Comparison of ENCODE assay signal across 25 cellular contexts in genomic region chr1:219273088-219273686, GRCh38.
"Had no signal": no experiment of that assay in that cellular context is flagged by ENCODE, and none has a peak within 500 bp of the region (broad histone marks: within the 10 kb centered on the region; RNA-seq: fewer than 3 reads in every experiment).

No MANE protein-coding gene starts in this region.

- H3K9ac ChIP-seq: KMS-11 had no signal

- H3K27ac ChIP-seq: KMS-11, SJCRH30, SK-N-MC had no signal

- H3K4me2 ChIP-seq: KMS-11 had no signal

- H3K4me3 ChIP-seq: body of pancreas, SJCRH30, SK-N-MC had no signal

- DNase-seq: activated CD4-positive, alpha-beta T cell treated with anti-CD3 and anti-CD28 coated beads for 36 hours; activated CD4-positive, alpha-beta T cell treated with anti-CD3 and anti-CD28 coated beads, Interleukin-2, amount 10 ng/mL, durations not matched to agents 7 days and 5 days; activated CD4-positive, alpha-beta T cell treated with anti-CD3 and anti-CD28 coated beads, Interleukin-2, amount 50 U/mL, for 48 hours; activated CD8-positive, alpha-beta T cell treated with anti-CD3 and anti-CD28 coated beads, Interleukin-2, amount 10 ng/mL, durations not matched to agents 7 days and 5 days; activated gamma-delta T cell; activated naive CD4-positive, alpha-beta T cell treated with Interleukin-2 at 50 U/mL for 16 hours; activated naive CD8-positive, alpha-beta T cell treated with anti-CD3 and anti-CD28 coated beads, Interleukin-2, amount 10 ng/mL, durations not matched to agents 7 days and 5 days; activated T-cell treated with anti-CD3 and anti-CD28 coated beads, Interleukin-2, amount 50 U/mL, for 24 hours; body of pancreas; MM.1S; MV-4-11; NCI-H1092; NCI-H187 treated with DMSO at 0.1 percent for 48 hours; NCI-H2081; NCI-H2171 treated with DMSO at 0.1 percent for 48 hours; NCI-H2227 treated with DMSO at 0.1 percent for 48 hours; NCI-H446; NCI-H524 treated with DMSO at 0.1 percent for 48 hours; NCI-H748 treated with DMSO at 0.1 percent for 48 hours; NK-92 treated with Interleukin-12 subunit alpha and Interleukin-12 subunit beta, amount 100 ng/mL, for 24 hours; SHP77; SJCRH30 had no signal

- H3K4me1 ChIP-seq: breast epithelium, SJCRH30 had no signal

- H3K36me3 ChIP-seq: breast epithelium, SJCRH30 had no signal

- H3K9me3 ChIP-seq: body of pancreas, breast epithelium, SJCRH30 had no signal

- H3K27me3 ChIP-seq: body of pancreas, breast epithelium, SJCRH30 had no signal
